11 cellular contexts compared by ENCODE assay signal in genomic region chr6:3798211-3798909, GRCh38. TPM values are rescaled to one million over a fixed set of nuclear protein-coding genes. Genes with fewer than 3 reads are reported as not detected.
DNase-seq lines count a peak whose midpoint lies in the region; ATAC-seq and TF ChIP-seq lines count a peak whose summit lies in the region.
"Had no signal": no experiment of that assay in that cellular context is flagged by ENCODE, and none has a peak within 500 bp of the region (broad histone marks: within the 10 kb centered on the region; RNA-seq: fewer than 3 reads in every experiment).

No MANE protein-coding gene starts in this region.

- no CpG with 5 or more reads among the region's 8 CpGs for WGBS in trophoblast cell (ENCODE audit: extremely low coverage, insufficient coverage, insufficient read length)
- WGBS in mesendoderm (ENCODE audit: extremely low coverage, insufficient coverage, low lambda C conversion rate): no CpG with 5 or more reads among the region's 8 CpGs

- no peak overlapping the region for H3K18ac ChIP-seq in trophoblast cell (ENCODE audit: low read length)
- no peak overlapping the region for H3K18ac ChIP-seq in mesendoderm (ENCODE audit: low read length)

- no peak overlapping the region for H3K4me3 ChIP-seq in coronary artery
- H3K4me3 ChIP-seq in trophoblast cell (ENCODE audit: low read depth, low read length): no peak overlapping the region
- no peak overlapping the region for H3K4me3 ChIP-seq in mesendoderm (ENCODE audit: low read length)
- H3K4me3 ChIP-seq: gastrocnemius medialis had no signal

- peaks cover 8 to 14% of the 10 kb centered on the region in 2 experiments for H3K4me1 ChIP-seq in trophoblast cell (ENCODE audit: control insufficient read depth in 1 of 2, insufficient read depth in 2 of 2, low read length in 2 of 2)
- H3K4me1 ChIP-seq in mesendoderm (ENCODE audit: control insufficient read depth, low read depth, low read length): peaks cover 4% of the 10 kb centered on the region

- no peak overlapping the region for H3K14ac ChIP-seq in trophoblast cell (ENCODE audit: low read length)

- no peak overlapping the region for H4K5ac ChIP-seq in mesendoderm (ENCODE audit: low read length)

- ATAC-seq in HG02798 (IDR thresholded peaks at IDR 0.05; ENCODE audit: poor library complexity, unreplicated experiment): no peak
- ATAC-seq: gastrocnemius medialis had no signal

- DNase-seq in EL (peak; percentile 29), NCI-H510A (lab: John Stamatoyannopoulos, UW) (peak; percentile 76), coronary artery (ENCODE audit: low spot score) (no peak), trophoblast cell (no peak), HT-29 (ENCODE audit: low spot score) (no peak), HuH-7 (ENCODE audit: low spot score) (no peak), mesendoderm (no peak)
- DNase-seq: activated CD8-positive, alpha-beta memory T cell treated with anti-CD3 and anti-CD28 coated beads, Interleukin-2, amount 50 U/mL, for 4 hours; gastrocnemius medialis; GF-D8 had no signal

- H3K79me2 ChIP-seq in trophoblast cell (ENCODE audit: control insufficient read depth, insufficient read depth, low read length, poor library complexity) (no peaks in the 10 kb centered on the region), mesendoderm (ENCODE audit: control insufficient read depth, insufficient read depth, low read length) (no peaks in the 10 kb centered on the region)

- H2BK12ac ChIP-seq in trophoblast cell (ENCODE audit: low read length): peak overlapping the region; percentile 91

- H3K4me2 ChIP-seq in trophoblast cell (ENCODE audit: low read length) (no peak overlapping the region), mesendoderm (ENCODE audit: low read length) (no peak overlapping the region)

- peak overlapping the region; percentile 80 for H3K23ac ChIP-seq in trophoblast cell (ENCODE audit: low read length)
- H3K23ac ChIP-seq in mesendoderm (ENCODE audit: low read length): no peak overlapping the region

- H3K27me3 ChIP-seq in trophoblast cell (ENCODE audit: insufficient read depth, low read length) (no peaks in the 10 kb centered on the region), mesendoderm (ENCODE audit: insufficient read depth, low read length, poor library complexity) (no peaks in the 10 kb centered on the region)
- H3K27me3 ChIP-seq: gastrocnemius medialis had no signal

- peak overlapping the region; percentile 52 for H2AFZ ChIP-seq in trophoblast cell (ENCODE audit: insufficient read depth, low read length, poor library complexity)

- TF ChIP-seq CTCF in coronary artery (IDR thresholded peaks at IDR 0.05): no peak

- no peak overlapping the region for H3K4ac ChIP-seq in trophoblast cell (ENCODE audit: low read depth, low read length)
- no peak overlapping the region for H3K4ac ChIP-seq in mesendoderm (ENCODE audit: low read depth, low read length)

- no peak overlapping the region for H3K9ac ChIP-seq in trophoblast cell (ENCODE audit: low read length)
- no peak overlapping the region for H3K9ac ChIP-seq in mesendoderm (ENCODE audit: low read length)

- H4K8ac ChIP-seq in trophoblast cell (ENCODE audit: low read depth, low read length): peak overlapping the region; percentile 58
- H4K8ac ChIP-seq in mesendoderm (ENCODE audit: low read depth, low read length): no peak overlapping the region

- peaks cover 8% of the 10 kb centered on the region for H3K79me1 ChIP-seq in trophoblast cell (ENCODE audit: low read length)
- no peaks in the 10 kb centered on the region for H3K79me1 ChIP-seq in mesendoderm (ENCODE audit: low read length)

- H3K56ac ChIP-seq in mesendoderm (ENCODE audit: low read length): no peak overlapping the region

- no peak overlapping the region for H4K12ac ChIP-seq in trophoblast cell (ENCODE audit: low read depth, low read length)

- peaks cover 2% of the 10 kb centered on the region for H3K9me3 ChIP-seq in trophoblast cell (ENCODE audit: insufficient read depth, low read depth, low read length)
- H3K9me3 ChIP-seq: gastrocnemius medialis had no signal

- H3K36me3 ChIP-seq in trophoblast cell (ENCODE audit: control insufficient read depth in 1 of 2, insufficient read depth in 2 of 2, low read length in 2 of 2) (no peaks in the 10 kb centered on the region), mesendoderm (ENCODE audit: control insufficient read depth, insufficient read depth, low read length) (no peaks in the 10 kb centered on the region)
- H3K36me3 ChIP-seq: gastrocnemius medialis had no signal

- H3K27ac ChIP-seq in coronary artery: peak overlapping the region; percentile 4 to 14
- peak overlapping the region; percentile 22 for H3K27ac ChIP-seq in trophoblast cell (ENCODE audit: low read depth, low read length)
- no peak overlapping the region for H3K27ac ChIP-seq in mesendoderm (ENCODE audit: low read depth, low read length)
- H3K27ac ChIP-seq: gastrocnemius medialis had no signal

- H2BK5ac ChIP-seq in trophoblast cell (ENCODE audit: low read depth, low read length, poor library complexity) (no peak overlapping the region), mesendoderm (ENCODE audit: low read length) (no peak overlapping the region)

- peak overlapping the region; percentile 73 for H2AK5ac ChIP-seq in trophoblast cell (ENCODE audit: low read length)
- no peak overlapping the region for H2AK5ac ChIP-seq in mesendoderm (ENCODE audit: low read length)

- H4K91ac ChIP-seq in trophoblast cell (ENCODE audit: low read depth, low read length): peak overlapping the region; percentile 58

- H2BK15ac ChIP-seq in mesendoderm (replicated peaks; ENCODE audit: low read depth): no peak overlapping the region

- H2BK120ac ChIP-seq in trophoblast cell (ENCODE audit: insufficient read depth, low read length, poor library complexity) (no peak overlapping the region), mesendoderm (ENCODE audit: low read depth, low read length) (no peak overlapping the region)

RNA-seq across cellular contexts. Expression of gene PXDC1, which starts 46.8 kb away (rescaled TPM):
- 57.9 and 59.3 TPM in 2 replicates for polyA plus RNA-seq in trophoblast cell (2013)
- 44.4 and 45.3 TPM in 2 replicates for total RNA-seq in HT-29 (2014; rRNA removed; shearing (Covaris generic))
- polyA plus RNA-seq in mesendoderm (2013, experiment 1 of 2): 1.2 TPM
- polyA plus RNA-seq in mesendoderm (2013, experiment 2 of 2): 1.3 TPM

RNA-seq across cellular contexts. Expression of gene FAM50B, which starts 50.8 kb away (rescaled TPM):
- polyA plus RNA-seq in trophoblast cell (2013): 1.3 TPM in 2 replicates
- total RNA-seq in HT-29 (2014; rRNA removed; shearing (Covaris generic)): not detected in 2 replicates
- polyA plus RNA-seq in mesendoderm (2013, experiment 1 of 2): 2.5 TPM
- polyA plus RNA-seq in mesendoderm (2013, experiment 2 of 2): 2.2 TPM

Comparison
In these comparisons a context has a peak if more than half of its experiments do, and no peak if none do; other contexts are left out.
1. DNase-seq: peak in EL (single experiment) and NCI-H510A (single experiment); none in coronary artery (single experiment), trophoblast cell (0 of 2), HT-29 (single experiment), HuH-7 (single experiment) and mesendoderm (single experiment).